In the genomic region with DNA sequence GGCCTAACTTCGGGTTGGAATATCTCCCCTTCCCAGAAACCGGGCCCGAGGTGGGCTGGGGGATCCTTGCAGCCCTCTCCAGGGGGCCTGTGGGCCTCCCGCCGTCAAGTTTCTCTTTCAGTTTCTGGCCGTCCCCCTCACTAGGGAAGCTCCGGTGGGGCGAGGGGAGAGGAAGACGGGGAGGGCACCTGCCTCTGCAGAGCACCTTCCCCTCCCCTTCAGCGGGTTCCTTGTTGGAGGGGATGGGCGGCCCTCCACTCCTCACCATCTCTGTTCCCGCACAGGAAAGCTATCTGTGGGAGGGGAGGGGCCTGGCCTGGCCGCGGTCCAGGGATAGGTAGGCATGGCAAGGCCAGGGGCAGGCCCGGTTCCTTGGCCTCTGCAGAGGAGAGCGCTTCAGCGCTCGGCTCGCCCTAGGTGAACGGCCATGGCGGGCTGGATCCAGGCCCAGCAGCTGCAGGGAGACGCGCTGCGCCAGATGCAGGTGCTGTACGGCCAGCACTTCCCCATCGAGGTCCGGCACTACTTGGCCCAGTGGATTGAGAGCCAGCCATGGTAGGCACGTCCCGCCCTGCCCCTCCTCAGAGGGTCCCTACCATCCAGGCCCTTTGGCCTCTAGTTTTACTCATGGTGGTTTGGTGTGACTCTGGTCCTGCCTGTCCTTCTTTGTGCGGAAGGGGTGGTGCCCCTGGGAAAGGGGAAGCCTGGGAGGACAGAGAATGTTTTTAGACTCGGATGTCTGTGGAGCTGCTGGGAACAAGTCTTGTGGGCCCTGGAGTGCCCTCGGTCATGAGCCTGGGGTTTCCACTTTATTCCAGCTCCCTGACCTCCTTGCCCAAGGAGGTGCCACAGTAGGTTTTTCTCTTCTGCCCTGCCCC, we compare ENCODE assay signal across 7 cellular contexts. TPM values are rescaled to one million over a fixed set of nuclear protein-coding genes. Genes with fewer than 3 reads are reported as not detected.
DNase-seq lines count a peak whose midpoint lies in the region; ATAC-seq and TF ChIP-seq lines count a peak whose summit lies in the region.

No MANE protein-coding gene starts in this region.

- H3K27ac Mint-ChIP-seq in GM23338, result no peak overlapping the region

- peak overlapping the region; percentile 11 to 87 (median 77) for H3K9ac ChIP-seq in subcutaneous abdominal adipose tissue (ENCODE audit: low read length in 5 of 5)

- DNase-seq in GM23338 (ENCODE audit: low spot score) (peak; percentile 62), UCSD-AML1 (lab: John Stamatoyannopoulos, UW; ENCODE audit: unreplicated experiment) (peak; percentile 74), choroid plexus epithelial cell (ENCODE audit: low read depth) (no peak), mucosa of descending colon (peak; percentile 63 to 85 (median 78)), NCI-H69 (lab: John Stamatoyannopoulos, UW) (no peak)

- peak overlapping the region; percentile 66 for H3K4me3 ChIP-seq in GM23338
- peak overlapping the region; percentile 56 for H3K4me3 ChIP-seq in choroid plexus epithelial cell (ENCODE audit: low read depth, low read length)
- H3K4me3 ChIP-seq in mucosa of descending colon, result peak overlapping the region; percentile 31
- peak overlapping the region; percentile 63 to 79 (median 68) for H3K4me3 ChIP-seq in subcutaneous abdominal adipose tissue (ENCODE audit: low read depth in 1 of 5, low read length in 5 of 5)

- no peaks in the 10 kb centered on the region for H3K9me3 Mint-ChIP-seq in GM23338

- no peak for TF ChIP-seq CTCF in GM23338 (conservative IDR thresholded peaks at IDR 0.05; ENCODE audit: low read depth in 2 of 2)
- TF ChIP-seq CTCF in choroid plexus epithelial cell (conservative IDR thresholded peaks at IDR 0.05; ENCODE audit: low read depth, low read length), result no peak
- TF ChIP-seq CTCF in mucosa of descending colon (IDR thresholded peaks at IDR 0.05), result no peak

- intact Hi-C loops in mucosa of descending colon (cut with DNase I, micrococcal nuclease), result no loop called here

- ATAC-seq in GM23338 (peak; percentile 62), mucosa of descending colon (peak; percentile 56), GM21423 (IDR thresholded peaks at IDR 0.05; ENCODE audit: unreplicated experiment) (no peak)

- H3K27me3 ChIP-seq in GM23338 (ENCODE audit: insufficient read depth), result peaks cover 42% of the 10 kb centered on the region
- no peaks in the 10 kb centered on the region for H3K27me3 ChIP-seq in subcutaneous abdominal adipose tissue (ENCODE audit: control insufficient read depth in 5 of 5, insufficient read depth in 4 of 5, low read length in 5 of 5)

- H3K36me3 ChIP-seq in GM23338 (ENCODE audit: insufficient read depth) (no peaks in the 10 kb centered on the region), mucosa of descending colon (ENCODE audit: low read depth) (no peaks in the 10 kb centered on the region), subcutaneous abdominal adipose tissue (ENCODE audit: control insufficient read depth in 5 of 5, insufficient read depth in 5 of 5, low read length in 5 of 5) (peaks cover 0 to 21% (median 7%) of the 10 kb centered on the region in 5 donors)

- peaks cover 9% of the 10 kb centered on the region; the same call in 1 of the 2 replicates for H3F3A ChIP-seq in GM23338 (replicated peaks; ENCODE audit: low read depth)

- peaks cover 34% of the 10 kb centered on the region for H3K27me3 Mint-ChIP-seq in GM23338 (ENCODE audit: insufficient read depth, low read depth, poor library complexity)

- H3K4me2 ChIP-seq in GM23338, result peak overlapping the region; percentile 85

- H3K79me2 ChIP-seq in GM23338 (replicated peaks; ENCODE audit: insufficient read depth), result no peaks in the 10 kb centered on the region

- peak overlapping the region; percentile 91 for H2AFZ ChIP-seq in GM23338

- H3K9me3 ChIP-seq in mucosa of descending colon (no peaks in the 10 kb centered on the region), subcutaneous abdominal adipose tissue (ENCODE audit: control insufficient read depth in 5 of 5, low read length in 5 of 5) (no peaks in the 10 kb centered on the region)

- peak overlapping the region; percentile 42 for H3K4me3 Mint-ChIP-seq in GM23338

- H3K27ac ChIP-seq in GM23338 (ENCODE audit: low read depth) (no peak overlapping the region), subcutaneous abdominal adipose tissue (ENCODE audit: low read depth, low read length) (peak overlapping the region; percentile 100)

- no peaks in the 10 kb centered on the region for H3K9me2 ChIP-seq in GM23338 (ENCODE audit: insufficient read depth)

- H3K4me1 Mint-ChIP-seq in GM23338, result peaks cover 13% of the 10 kb centered on the region

- H4K20me1 ChIP-seq in GM23338 (replicated peaks; ENCODE audit: insufficient read depth), result no peaks in the 10 kb centered on the region

- H3K36me3 Mint-ChIP-seq in GM23338 (ENCODE audit: low read depth), result no peaks in the 10 kb centered on the region

- peaks cover 11% of the 10 kb centered on the region for H3K4me1 ChIP-seq in GM23338 (ENCODE audit: insufficient read depth)
- H3K4me1 ChIP-seq in mucosa of descending colon (ENCODE audit: low read depth), result peaks cover 9% of the 10 kb centered on the region
- H3K4me1 ChIP-seq in subcutaneous abdominal adipose tissue (ENCODE audit: control insufficient read depth in 5 of 5, insufficient read depth in 5 of 5, low read length in 5 of 5), result peaks cover 11 to 83% (median 63%) of the 10 kb centered on the region in 5 donors

TF ChIP-seq in GM23338, 12 proteins besides CTCF, POLR2A, EP300 and RAD21:
- TF ChIP-seq, protein P1, sequence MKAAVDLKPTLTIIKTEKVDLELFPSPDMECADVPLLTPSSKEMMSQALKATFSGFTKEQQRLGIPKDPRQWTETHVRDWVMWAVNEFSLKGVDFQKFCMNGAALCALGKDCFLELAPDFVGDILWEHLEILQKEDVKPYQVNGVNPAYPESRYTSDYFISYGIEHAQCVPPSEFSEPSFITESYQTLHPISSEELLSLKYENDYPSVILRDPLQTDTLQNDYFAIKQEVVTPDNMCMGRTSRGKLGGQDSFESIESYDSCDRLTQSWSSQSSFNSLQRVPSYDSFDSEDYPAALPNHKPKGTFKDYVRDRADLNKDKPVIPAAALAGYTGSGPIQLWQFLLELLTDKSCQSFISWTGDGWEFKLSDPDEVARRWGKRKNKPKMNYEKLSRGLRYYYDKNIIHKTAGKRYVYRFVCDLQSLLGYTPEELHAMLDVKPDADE (IDR thresholded peaks at IDR 0.05), result no peak
- TF ChIP-seq NANOG (IDR thresholded peaks at IDR 0.05; ENCODE audit: borderline replicate concordance), result no peak
- no peak for TF ChIP-seq EZH2phosphoT487 (IDR thresholded peaks at IDR 0.05; ENCODE audit: unreplicated experiment)
- no peak for TF ChIP-seq STAT1 (IDR thresholded peaks at IDR 0.05; ENCODE audit: unreplicated experiment)
TF ChIP-seq in GM23338: peak in this region for 0.

RNA-seq across cellular contexts. Expression of a gene that starts 0.9 kb away (rescaled TPM):
- 14.6 and 18.1 TPM in 2 replicates for total RNA-seq in GM23338 (2014; rRNA removed; shearing (Covaris generic))
- 2.3 and 2.4 TPM in 2 replicates for polyA plus RNA-seq in GM23338 (2016; fragmentation: Nextera tagmentation; extraction: Ambion mirVana)
- 10 to 100 TPM; 26.4 to 53.7 (median 29.7) TPM for total RNA-seq in mucosa of descending colon

RNA-seq across cellular contexts. Expression of a gene that starts 13.0 kb away (rescaled TPM):
- 47.1 and 60.5 TPM in 2 replicates for total RNA-seq in GM23338 (2014; rRNA removed; shearing (Covaris generic))
- polyA plus RNA-seq in GM23338 (2016; fragmentation: Nextera tagmentation; extraction: Ambion mirVana), result 13.9 and 14.3 TPM in 2 replicates
- 10 to 100 TPM; 30.1 to 93.0 (median 32.2) TPM for total RNA-seq in mucosa of descending colon

Comparison
In these comparisons a context has a peak if more than half of its experiments do, and no peak if none do; other contexts are left out.
1. DNase-seq: peak in GM23338 (single experiment), UCSD-AML1 (single experiment) and mucosa of descending colon (3 of 3); none in choroid plexus epithelial cell (single experiment) and NCI-H69 (single experiment).
2. Peak in every context shown above with its lines, with median percentiles within 50 percentile points of each other: H3K4me3 ChIP-seq.